ENCODE assay signal across 16 cellular contexts in genomic region chr13:33058816-33059215, GRCh38. TPM values are rescaled to one million over a fixed set of nuclear protein-coding genes. Genes with fewer than 3 reads are reported as not detected.
"Had no signal": no experiment of that assay in that cellular context is flagged by ENCODE, and none has a peak within 500 bp of the region (broad histone marks: within the 10 kb centered on the region; RNA-seq: fewer than 3 reads in every experiment).

No MANE protein-coding gene starts in this region.

- H3K27ac ChIP-seq: colonic mucosa, esophagus muscularis mucosa, gastroesophageal sphincter, ovary, right atrium auricular region, uterus had no signal

- H3K4me1 ChIP-seq: colonic mucosa had no signal

- H3K27ac Mint-ChIP-seq: naive thymus-derived CD4-positive, alpha-beta T cell; type B pancreatic cell had no signal

- DNase-seq: colonic mucosa; effector CD8-positive, alpha-beta T cell; foreskin fibroblast; glutamatergic neuron; islet precursor cell; left ventricle myocardium superior; naive thymus-derived CD4-positive, alpha-beta T cell; ovary; small intestine; stimulated activated CD4-positive, alpha-beta T cell treated with anti-CD3 and anti-CD28 coated beads, Interleukin-2, amount 100 ng/mL, for 48 hours; stimulated activated naive CD4-positive, alpha-beta T cell treated with Interleukin-2 at 50 U/mL for 16 hours; uterus had no signal

- H3K27me3 Mint-ChIP-seq: naive thymus-derived CD4-positive, alpha-beta T cell had no signal

- ATAC-seq: gastroesophageal sphincter; left ventricle myocardium superior; naive thymus-derived CD4-positive, alpha-beta T cell had no signal

- H3K36me3 ChIP-seq: colonic mucosa, ovary, right atrium auricular region, uterus had no signal

- H3K9me3 ChIP-seq: colonic mucosa, esophagus muscularis mucosa, gastroesophageal sphincter, ovary, right atrium auricular region, uterus had no signal

- H3K4me3 ChIP-seq: colonic mucosa, esophagus muscularis mucosa, gastroesophageal sphincter, ovary, right atrium auricular region, uterus had no signal

- H3K36me3 Mint-ChIP-seq: type B pancreatic cell had no signal

- H3K9me3 Mint-ChIP-seq: type B pancreatic cell had no signal

- H3K4me3 Mint-ChIP-seq: naive thymus-derived CD4-positive, alpha-beta T cell; type B pancreatic cell had no signal

- H3K27me3 ChIP-seq: colonic mucosa, esophagus muscularis mucosa, gastroesophageal sphincter, ovary, right atrium auricular region, uterus had no signal

RNA-seq across cellular contexts. Expression of gene KL, which starts 42.6 kb away (rescaled TPM):
- polyA plus RNA-seq: naive thymus-derived CD4-positive, alpha-beta T cell had no signal
